Comparison of ENCODE assay signal across 8 cellular contexts in the genomic region with DNA sequence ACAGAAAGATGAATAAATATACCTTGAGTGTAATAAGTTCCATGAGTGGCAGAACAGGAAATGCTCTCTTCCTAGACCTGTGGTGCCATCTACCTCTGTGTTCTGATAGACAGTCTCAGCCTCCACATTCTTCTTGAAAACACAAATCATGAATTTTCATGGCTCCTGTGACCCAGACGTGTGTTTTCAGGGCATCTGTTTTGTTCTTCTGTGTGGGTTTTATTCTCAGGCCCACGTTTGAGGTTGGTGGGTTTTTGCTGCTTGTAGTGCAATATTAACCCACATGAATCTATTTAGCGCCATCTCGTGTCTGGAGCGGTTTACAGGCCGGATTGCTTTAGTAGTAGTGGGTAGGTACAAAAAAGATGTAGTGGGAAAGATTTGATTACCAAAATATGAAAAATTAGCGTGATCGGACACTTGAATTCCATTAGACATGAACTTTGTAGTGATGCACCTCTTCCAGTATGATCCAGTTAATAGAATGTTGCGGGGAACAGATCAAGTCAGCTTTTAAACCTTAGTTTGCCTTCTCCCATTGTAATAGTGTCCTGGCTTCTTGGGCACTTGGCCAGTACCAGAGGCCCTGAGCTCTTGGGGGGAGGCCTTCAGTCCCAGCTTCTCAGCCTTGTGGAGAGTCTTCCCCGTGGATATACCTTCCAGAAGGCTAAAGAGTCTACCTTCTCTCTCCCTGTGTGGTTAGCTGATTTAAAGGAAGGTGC.
DNase-seq lines count a peak whose midpoint lies in the region; ATAC-seq, FAIRE-seq and TF ChIP-seq lines count a peak whose summit lies in the region.

No MANE protein-coding gene starts in this region.

- H4K20me1 ChIP-seq in astrocyte (ENCODE audit: insufficient read depth, low read length), result no peaks in the 10 kb centered on the region

- H3K4me3 ChIP-seq in astrocyte (ENCODE audit: insufficient read depth, low read depth, low read length) (no peak overlapping the region), testis (no peak overlapping the region)

- 50 to 52% methylated on average over 10 of the region's 10 CpGs for WGBS in testis, 2 donors

- no peak overlapping the region for H2AFZ ChIP-seq in astrocyte (ENCODE audit: low read depth, low read length)

- H3K4me1 ChIP-seq in astrocyte (ENCODE audit: insufficient read depth, low read length) (no peaks in the 10 kb centered on the region), testis (no peaks in the 10 kb centered on the region)

- no peak overlapping the region for H3K27ac Mint-ChIP-seq in astrocyte (ENCODE audit: unreplicated experiment)

- H3K27ac ChIP-seq in astrocyte (ENCODE audit: low read depth, low read length) (no peak overlapping the region), testis (no peak overlapping the region)

- H3K9ac ChIP-seq in astrocyte (ENCODE audit: low read length), result no peak overlapping the region

- no peak overlapping the region for H3K4me3 Mint-ChIP-seq in astrocyte (ENCODE audit: unreplicated experiment)

- ATAC-seq in GM21515 (IDR thresholded peaks at IDR 0.05; ENCODE audit: unreplicated experiment) (no peak), GM21390 (IDR thresholded peaks at IDR 0.05; ENCODE audit: unreplicated experiment) (no peak)

- H3K9me3 ChIP-seq in astrocyte (ENCODE audit: insufficient read depth, low read depth, low read length), result no peaks in the 10 kb centered on the region
- no peaks in the 10 kb centered on the region for H3K9me3 ChIP-seq in testis

- H3K4me1 Mint-ChIP-seq in astrocyte (ENCODE audit: low read depth, unreplicated experiment), result peaks cover 2% of the 10 kb centered on the region

- TF ChIP-seq POLR2A in testis (IDR thresholded peaks at IDR 0.05), result no peak

- H3K36me3 Mint-ChIP-seq in astrocyte (ENCODE audit: low read depth, unreplicated experiment), result no peaks in the 10 kb centered on the region

- H3K4me2 ChIP-seq in astrocyte (ENCODE audit: low read length), result no peak overlapping the region

- peaks cover 4% of the 10 kb centered on the region for H3K27me3 Mint-ChIP-seq in astrocyte (ENCODE audit: low read depth, unreplicated experiment)

- H3K79me2 ChIP-seq in astrocyte (ENCODE audit: insufficient read depth, low read length), result no peaks in the 10 kb centered on the region

- intact Hi-C loops in testis (cut with DNase I; ENCODE audit: low total_unique reads), result no loop called here

- H3K27me3 ChIP-seq in astrocyte (ENCODE audit: insufficient read depth, low read length) (no peaks in the 10 kb centered on the region), testis (no peaks in the 10 kb centered on the region)

- peak; percentile 78 for TF ChIP-seq CTCF in astrocyte (IDR thresholded peaks at IDR 0.05; ENCODE audit: insufficient read depth, low read depth, low read length)
- no peak for TF ChIP-seq CTCF in testis (IDR thresholded peaks at IDR 0.05)

- H3K36me3 ChIP-seq in astrocyte (ENCODE audit: insufficient read depth, low read length) (no peaks in the 10 kb centered on the region), testis (ENCODE audit: low read depth, missing control alignments) (no peaks in the 10 kb centered on the region)

- DNase-seq in CD1c-positive myeloid dendritic cell (ENCODE audit: extremely low spot score), result peak; percentile 6
- DNase-seq in GM19240 (ENCODE audit: insufficient read length, low spot score), result peak; percentile 26
- peak; percentile 7 for DNase-seq in NCI-H2029 (lab: John Stamatoyannopoulos, UW)
- peak; percentile 44 for DNase-seq in astrocyte (ENCODE audit: low read depth)
- DNase-seq in iPS-NIHi11 (ENCODE audit: low spot score), result peak; percentile 46
- DNase-seq in testis, result peak; percentile 72

- H3K9me3 Mint-ChIP-seq in astrocyte (ENCODE audit: unreplicated experiment), result no peaks in the 10 kb centered on the region

- peak; percentile 83 for FAIRE-seq in astrocyte (lab: Jason Lieb, UNC)

Comparison
In these comparisons a context has a peak if more than half of its experiments do, and no peak if none do; other contexts are left out.
1. DNase-seq: peak in every context shown above with its lines; median percentile 72 in testis; 46 in iPS-NIHi11; 44 in astrocyte; 26 in GM19240; 7 in NCI-H2029; 6 in CD1c-positive myeloid dendritic cell.